ENCODE assay signal across 1 cellular context in genomic region chr20:4344660-4345059, GRCh38.
TF ChIP-seq lines count a peak whose summit lies in the region.

No MANE protein-coding gene starts in this region.

TF ChIP-seq in SK-N-SH, 30 proteins besides CTCF, POLR2A, EP300 and RAD21 (continued from another document):
- TF ChIP-seq ZBTB33 (IDR thresholded peaks at IDR 0.05; ENCODE audit: borderline replicate concordance, low read depth) (no peak), USF2 (IDR thresholded peaks at IDR 0.05; ENCODE audit: borderline replicate concordance, low read depth, low read length) (no peak), NFIC (IDR thresholded peaks at IDR 0.05; ENCODE audit: borderline replicate concordance) (no peak), JUND (IDR thresholded peaks at IDR 0.05) (no peak), SMC3 (IDR thresholded peaks at IDR 0.05; ENCODE audit: low read depth, low read length) (no peak)
